Comparison of ENCODE assay signal across 13 cellular contexts in genomic region chr17:40103742-40104095, GRCh38. TPM values are rescaled to one million over a fixed set of nuclear protein-coding genes. Genes with fewer than 3 reads are reported as not detected.
DNase-seq lines count a peak whose midpoint lies in the region; ATAC-seq and TF ChIP-seq lines count a peak whose summit lies in the region.
"Had no signal": no experiment of that assay in that cellular context is flagged by ENCODE, and none has a peak within 500 bp of the region (broad histone marks: within the 10 kb centered on the region; RNA-seq: fewer than 3 reads in every experiment).

No MANE protein-coding gene starts in this region.

- no peak overlapping the region for H3K27ac ChIP-seq in CD8-positive, alpha-beta memory T cell (ENCODE audit: low read depth, low read length)
- H3K27ac ChIP-seq in esophagus (ENCODE audit: low read depth in 2 of 2, low read length in 1 of 2) (peak overlapping the region; percentile 96 to 98), sigmoid colon (peak overlapping the region; percentile 97 to 100 (median 98))

- H3K4me1 ChIP-seq in CD8-positive, alpha-beta memory T cell (ENCODE audit: insufficient read depth, low read length), result peaks cover 87% of the 10 kb centered on the region
- H3K4me1 ChIP-seq in NT2/D1 (ENCODE audit: insufficient read depth, insufficient read length) (peaks cover 54% of the 10 kb centered on the region), esophagus (ENCODE audit: control insufficient read depth in 2 of 2, insufficient read depth in 2 of 2, low read length in 1 of 2) (peaks cover 3 to 17% of the 10 kb centered on the region in 2 donors), sigmoid colon (peaks cover 0 to 80% (median 78%) of the 10 kb centered on the region in 4 donors)

- CTCF ChIA-PET in CD8-positive, alpha-beta memory T cell (lab: Charles Lee), result interaction anchor here (1.3 to 12.4 kb wide), 3 partner anchors 8 to 28 kb away, joined by 4 to 191 read pairs (median 7); no protein-coding TSS in a partner anchor

- no peak for ATAC-seq in GM19351 (IDR thresholded peaks at IDR 0.05; ENCODE audit: unreplicated experiment)
- ATAC-seq in HG03432 (IDR thresholded peaks at IDR 0.05; ENCODE audit: unreplicated experiment), result no peak

- H3K4me3 ChIP-seq in CD8-positive, alpha-beta memory T cell (ENCODE audit: low read length), result no peak overlapping the region
- H3K4me3 ChIP-seq in NT2/D1 (ENCODE audit: insufficient read length, low read depth), result no peak overlapping the region
- no peak overlapping the region for H3K4me3 ChIP-seq in esophagus (ENCODE audit: low read depth in 1 of 2, low read length in 2 of 2)
- H3K4me3 ChIP-seq in sigmoid colon, result no peak overlapping the region

- peaks cover 0 to 5% (median 0%) of the 10 kb centered on the region in 3 donors for H3K36me3 Mint-ChIP-seq in CD8-positive, alpha-beta memory T cell

- no peaks in the 10 kb centered on the region for H3K9me3 Mint-ChIP-seq in CD8-positive, alpha-beta memory T cell

- H3K9me3 ChIP-seq in CD8-positive, alpha-beta memory T cell (ENCODE audit: low read length), result no peaks in the 10 kb centered on the region
- peaks cover 4% of the 10 kb centered on the region; the same call in 1 of the 2 replicates for H3K9me3 ChIP-seq in NT2/D1 (ENCODE audit: insufficient read depth, low read length)
- H3K9me3 ChIP-seq in esophagus (ENCODE audit: control insufficient read depth in 2 of 2, insufficient read depth in 1 of 2, low read depth in 1 of 2, low read length in 1 of 2), result no peaks in the 10 kb centered on the region
- H3K9me3 ChIP-seq in sigmoid colon, result no peaks in the 10 kb centered on the region

- peaks cover 0 to 2% of the 10 kb centered on the region in 2 donors for H3K27me3 Mint-ChIP-seq in CD8-positive, alpha-beta memory T cell

- H3K4me1 Mint-ChIP-seq in CD8-positive, alpha-beta memory T cell, result peaks cover 82 to 95% (median 86%) of the 10 kb centered on the region in 3 donors

- WGBS in esophagus, 2 donors, result 43 to 51% methylated on average over 3 of the region's 3 CpGs
- 24 to 50% methylated on average over 3 of the region's 3 CpGs for WGBS in sigmoid colon, 2 donors

- DNase-seq in CD8-positive, alpha-beta memory T cell, result no peak
- DNase-seq in NT2/D1 (ENCODE audit: low read depth, low spot score), result no peak
- no peak for DNase-seq in sigmoid colon
- no peak for DNase-seq in NCI-H1930 (lab: John Stamatoyannopoulos, UW)
- DNase-seq in stimulated activated CD4-positive, alpha-beta T cell treated with anti-CD3 and anti-CD28 coated beads, Interleukin-12 subunit alpha, Interleukin-12 subunit beta, amount 100 ng/mL, for 4 hours, result no peak
- DNase-seq: activated CD8-positive, alpha-beta memory T cell treated with anti-CD3 and anti-CD28 coated beads, Interleukin-2, amount 50 U/mL, for 48 hours; DMS 273 treated with DMSO at 0.1 percent for 48 hours; Kasumi-1; NCI-H345; nucleus accumbens had no signal

- H3K27me3 ChIP-seq in CD8-positive, alpha-beta memory T cell (ENCODE audit: insufficient read depth, low read length, poor library complexity, severe bottlenecking), result no peaks in the 10 kb centered on the region
- H3K27me3 ChIP-seq in NT2/D1 (ENCODE audit: insufficient read depth, insufficient read length) (peaks cover 25% of the 10 kb centered on the region), esophagus (ENCODE audit: control insufficient read depth in 1 of 2, insufficient read depth in 2 of 2, low read length in 2 of 2) (no peaks in the 10 kb centered on the region), sigmoid colon (no peaks in the 10 kb centered on the region)

- peak overlapping the region; percentile 46 to 73 (median 61) for H3K4me3 Mint-ChIP-seq in CD8-positive, alpha-beta memory T cell

- TF ChIP-seq POLR2A in sigmoid colon (IDR thresholded peaks at IDR 0.05), result no peak

- intact Hi-C loops in sigmoid colon (cut with DNase I), result loop anchor here (5.0 kb wide), 1 partner anchor 239 kb away; no protein-coding TSS in a partner anchor

- H3K27ac Mint-ChIP-seq in CD8-positive, alpha-beta memory T cell, result peak overlapping the region; percentile 73 to 99 (median 84)

- no peak for TF ChIP-seq EP300 in sigmoid colon (IDR thresholded peaks at IDR 0.05)

- peak overlapping the region; percentile 52 for H3K9ac ChIP-seq in NT2/D1 (ENCODE audit: insufficient read length, low read depth)

- POLR2A ChIA-PET in CD8-positive, alpha-beta memory T cell (lab: Charles Lee), result no interaction called here

- TF ChIP-seq CTCF in sigmoid colon (IDR thresholded peaks at IDR 0.05), result no peak

- no peaks in the 10 kb centered on the region for H3K36me3 ChIP-seq in CD8-positive, alpha-beta memory T cell (ENCODE audit: insufficient read depth, low read length)
- H3K36me3 ChIP-seq in NT2/D1 (ENCODE audit: insufficient read depth, insufficient read length, low read length), result no peaks in the 10 kb centered on the region
- no peaks in the 10 kb centered on the region for H3K36me3 ChIP-seq in esophagus (ENCODE audit: control insufficient read depth in 2 of 2, insufficient read depth in 2 of 2, low read length in 1 of 2)
- no peaks in the 10 kb centered on the region for H3K36me3 ChIP-seq in sigmoid colon

RNA-seq across cellular contexts. Expression of gene NR1D1, which starts 3.3 kb away (rescaled TPM):
- 10 to 100 TPM; 10.0 to 10.2 TPM for total RNA-seq in CD8-positive, alpha-beta memory T cell
- 10.4 TPM for polyA plus RNA-seq in CD8-positive, alpha-beta memory T cell
- polyA plus RNA-seq in esophagus, result 10 to 100 TPM; 23.6 to 24.6 TPM
- total RNA-seq in sigmoid colon, result 10 to 100 TPM in 3 of 4 donors, 1 to 10 TPM in 1; 4.1 to 12.8 (median 11.9) TPM
- 10 to 100 TPM in 1 of 3 donors, 1 to 10 TPM in 2; 4.4 to 11.4 (median 8.1) TPM for polyA plus RNA-seq in sigmoid colon

RNA-seq across cellular contexts. Expression of gene MSL1, which starts 18.1 kb away (rescaled TPM):
- 10 to 100 TPM; 88.6 to 91.5 TPM for total RNA-seq in CD8-positive, alpha-beta memory T cell
- polyA plus RNA-seq in CD8-positive, alpha-beta memory T cell, result 13.5 TPM
- polyA plus RNA-seq in esophagus, result 10 to 100 TPM; 42.1 to 59.5 TPM
- total RNA-seq in sigmoid colon, result 10 to 100 TPM; 52.3 to 92.2 (median 58.0) TPM
- polyA plus RNA-seq in sigmoid colon, result 10 to 100 TPM; 29.4 to 63.5 (median 34.0) TPM

RNA-seq across cellular contexts. Expression of gene CASC3, which starts 36.6 kb away (rescaled TPM):
- 100 to 1,000 TPM; 100 to 101 TPM for total RNA-seq in CD8-positive, alpha-beta memory T cell
- polyA plus RNA-seq in CD8-positive, alpha-beta memory T cell, result 47.4 TPM
- 10 to 100 TPM; 24.3 to 24.6 TPM for polyA plus RNA-seq in esophagus
- total RNA-seq in sigmoid colon, result 10 to 100 TPM; 60.2 to 94.4 (median 70.7) TPM
- polyA plus RNA-seq in sigmoid colon, result 10 to 100 TPM; 22.4 to 42.3 (median 24.0) TPM

RNA-seq across cellular contexts. Expression of gene THRA, which starts 41.0 kb away (rescaled TPM):
- total RNA-seq in CD8-positive, alpha-beta memory T cell, result 10 to 100 TPM; 12.6 to 13.2 TPM
- polyA plus RNA-seq in CD8-positive, alpha-beta memory T cell, result 17.0 TPM
- 10 to 100 TPM; 10.5 to 11.0 TPM for polyA plus RNA-seq in esophagus
- total RNA-seq in sigmoid colon, result 10 to 100 TPM; 78.8 to 86.1 (median 83.8) TPM
- 10 to 100 TPM; 25.4 to 35.4 (median 25.8) TPM for polyA plus RNA-seq in sigmoid colon

RNA-seq across cellular contexts. Expression of gene MED24, which starts 49.5 kb away (rescaled TPM):
- total RNA-seq in CD8-positive, alpha-beta memory T cell, result 100 to 1,000 TPM; 118 to 121 TPM
- 51.2 TPM for polyA plus RNA-seq in CD8-positive, alpha-beta memory T cell
- 10 to 100 TPM; 37.7 to 43.7 TPM for polyA plus RNA-seq in esophagus
- total RNA-seq in sigmoid colon, result 10 to 100 TPM; 27.3 to 64.8 (median 31.7) TPM
- polyA plus RNA-seq in sigmoid colon, result 10 to 100 TPM; 19.2 to 83.0 (median 29.1) TPM
